Comparison of ENCODE assay signal across 8 cellular contexts in the genomic region with DNA sequence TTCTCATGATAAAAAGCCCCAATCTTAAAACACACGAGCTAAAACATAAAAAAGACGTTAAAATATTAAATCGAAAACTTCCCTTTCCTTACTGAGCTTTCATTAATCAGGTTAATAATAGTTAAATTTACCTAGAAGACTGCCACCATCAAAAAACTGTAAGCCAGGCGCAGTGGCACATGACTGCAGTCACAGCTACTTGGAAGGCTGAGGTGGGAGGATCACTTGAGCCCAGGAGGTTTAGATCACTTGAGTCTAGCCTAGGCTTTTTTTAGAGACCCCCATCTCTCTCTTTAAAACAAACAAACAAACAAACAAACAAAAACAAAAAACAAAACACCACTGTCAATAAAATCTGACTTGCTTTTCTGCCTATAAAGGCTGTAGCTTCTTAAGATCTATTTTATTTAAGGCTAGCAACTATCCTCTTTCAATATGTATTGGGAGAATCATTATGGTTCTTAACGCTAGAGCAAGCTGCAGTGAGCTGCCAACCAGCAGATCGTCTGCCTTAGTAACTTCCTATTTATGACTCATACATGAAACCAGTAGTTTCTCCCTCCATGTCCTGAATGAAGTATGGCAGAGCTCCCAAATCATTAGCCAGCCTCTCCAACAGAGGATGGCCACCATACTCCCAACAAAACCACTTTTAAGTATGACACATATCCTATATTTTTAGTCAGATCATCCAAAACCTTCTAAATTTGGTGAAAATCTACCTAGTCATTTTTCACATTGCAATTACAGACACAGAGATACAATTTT.
DNase-seq lines count a peak whose midpoint lies in the region; ATAC-seq and TF ChIP-seq lines count a peak whose summit lies in the region.

No MANE protein-coding gene starts in this region.

- TF ChIP-seq CTCF in HFFc6 (IDR thresholded peaks at IDR 0.05), result no peak
- TF ChIP-seq CTCF in nephron progenitor cell (IDR thresholded peaks at IDR 0.05), result no peak

- no peaks in the 10 kb centered on the region for H3K9me3 Mint-ChIP-seq in HFFc6
- H3K9me3 Mint-ChIP-seq in nephron progenitor cell, result peaks cover 14% of the 10 kb centered on the region

- DNase-seq in Right ventricle myocardium inferior (ENCODE audit: missing footprints) (no peak), cardiac septum (ENCODE audit: low spot score) (no peak), HFFc6 (peak; percentile 92), MV-4-11 (lab: John Stamatoyannopoulos, UW) (peak; percentile 86), brain pericyte (ENCODE audit: low read depth, low spot score) (peak; percentile 17), nephron progenitor cell (no peak), NCI-H1417 (lab: John Stamatoyannopoulos, UW) (no peak)
- DNase-seq in stimulated activated CD4-positive, alpha-beta T cell treated with anti-CD3 and anti-CD28 coated beads, Interleukin-4, amount 100 ng/mL, for 1 hour, result no peak

- H3K4me1 Mint-ChIP-seq in HFFc6 (ENCODE audit: low read depth), result peaks cover 57% of the 10 kb centered on the region
- H3K4me1 Mint-ChIP-seq in nephron progenitor cell, result peaks cover 38% of the 10 kb centered on the region

- peak overlapping the region; percentile 89 for H3K27ac Mint-ChIP-seq in HFFc6
- H3K27ac Mint-ChIP-seq in nephron progenitor cell, result peak overlapping the region; percentile 75

- intact Hi-C loops in Right ventricle myocardium inferior (cut with DNase I) (no loop called here), cardiac septum (cut with DNase I) (no loop called here)

- peaks cover 17% of the 10 kb centered on the region for H3K36me3 Mint-ChIP-seq in HFFc6 (ENCODE audit: low read depth)
- peaks cover 20% of the 10 kb centered on the region for H3K36me3 Mint-ChIP-seq in nephron progenitor cell (ENCODE audit: low read depth)

- H3K4me3 Mint-ChIP-seq in HFFc6 (peak overlapping the region; percentile 80), nephron progenitor cell (no peak overlapping the region)

- H3K27me3 Mint-ChIP-seq in HFFc6 (ENCODE audit: insufficient read depth) (no peaks in the 10 kb centered on the region), nephron progenitor cell (ENCODE audit: low read depth, poor library complexity) (peaks cover 3% of the 10 kb centered on the region)

- ATAC-seq in Right ventricle myocardium inferior, result peak; percentile 54

Comparison
In these comparisons a context has a peak if more than half of its experiments do, and no peak if none do; other contexts are left out.
1. DNase-seq: peak in HFFc6 (single experiment), MV-4-11 (single experiment) and brain pericyte (single experiment); none in Right ventricle myocardium inferior (single experiment), cardiac septum (single experiment), nephron progenitor cell (single experiment), NCI-H1417 (0 of 3) and stimulated activated CD4-positive, alpha-beta T cell treated with anti-CD3 and anti-CD28 coated beads, Interleukin-4, amount 100 ng/mL, for 1 hour (single experiment).